34 cellular contexts compared by ENCODE assay signal in genomic region chr2:58666571-58666970, GRCh38.
"Had no signal": no experiment of that assay in that cellular context is flagged by ENCODE, and none has a peak within 500 bp of the region (broad histone marks: within the 10 kb centered on the region; RNA-seq: fewer than 3 reads in every experiment).

No MANE protein-coding gene starts in this region.

- H3K9me3 ChIP-seq: MG63 had no signal

- H3K36me3 ChIP-seq: MG63 had no signal

- DNase-seq: Karpas-422, Kasumi-1, MG63, MM.1S, NCI-H1048, NCI-H1092, NCI-H1092 treated with DMSO at 0.1 percent for 48 hours, NCI-H1105, NCI-H1105 treated with DMSO at 0.1 percent for 48 hours, NCI-H1417, NCI-H1417 treated with DMSO at 0.1 percent for 48 hours, NCI-H1436, NCI-H1436 treated with DMSO at 0.1 percent for 48 hours, NCI-H146, NCI-H1694, NCI-H1694 treated with DMSO at 0.1 percent for 48 hours, NCI-H187, NCI-H187 treated with DMSO at 0.1 percent for 48 hours, NCI-H1930, NCI-H2029, NCI-H2029 treated with DMSO at 0.1 percent for 48 hours, NCI-H2081, NCI-H2081 treated with DMSO at 0.1 percent for 48 hours, NCI-H2107, NCI-H2171, NCI-H2171 treated with DMSO at 0.1 percent for 48 hours, NCI-H2227 treated with DMSO at 0.1 percent for 48 hours, NCI-H226, NCI-H345, NCI-H446, NCI-H446 treated with DMSO at 0.1 percent for 48 hours, NCI-H510A, NCI-H510A treated with DMSO at 0.1 percent for 48 hours, NCI-H524 had no signal

- H3K4me3 ChIP-seq: MG63 had no signal

- H3K27me3 ChIP-seq: MG63 had no signal
